Comparison of ENCODE assay signal across 20 cellular contexts in genomic region chr4:141463678-141464077, GRCh38.
"Had no signal": no experiment of that assay in that cellular context is flagged by ENCODE, and none has a peak within 500 bp of the region (broad histone marks: within the 10 kb centered on the region; RNA-seq: fewer than 3 reads in every experiment).

No MANE protein-coding gene starts in this region.

- H3K36me3 Mint-ChIP-seq: activated CD8-positive, alpha-beta memory T cell treated with anti-CD3 and anti-CD28 coated beads, Interleukin-2, amount 10 ng/mL, durations not matched to agents 7 days and 5 days; activated naive CD4-positive, alpha-beta T cell treated with anti-CD3 and anti-CD28 coated beads, Interleukin-2, amount 50 U/mL, for 24 hours; WTC11 had no signal

- H3K27ac ChIP-seq: SJSA1 had no signal

- H3K27ac Mint-ChIP-seq: activated CD4-positive, alpha-beta T cell treated with anti-CD3 and anti-CD28 coated beads, Interleukin-2, amount 10 ng/mL, durations not matched to agents 24 days and 14 days; activated CD8-positive, alpha-beta memory T cell treated with anti-CD3 and anti-CD28 coated beads, Interleukin-2, amount 10 ng/mL, durations not matched to agents 7 days and 5 days; activated naive CD4-positive, alpha-beta T cell treated with anti-CD3 and anti-CD28 coated beads, Interleukin-2, amount 50 U/mL, for 24 hours; activated T-cell treated with anti-CD3 and anti-CD28 coated beads, Interleukin-2, amount 50 U/mL, for 24 hours; activated T-helper 1 cell treated with anti-CD3 and anti-CD28 coated beads, Interleukin-12 subunit alpha, Interleukin-12 subunit beta, Interleukin-2, Interleukin-4 antibody, amounts not matched to agents 30 ng/mL and 10 ng/mL and 1 ng/mL, durations not matched to agents 14 hours and 24 hours and 36 hours; T-helper 17 cell; WTC11 had no signal

- H3K4me1 ChIP-seq: SJSA1 had no signal

- H3K4me1 Mint-ChIP-seq: activated CD4-positive, alpha-beta T cell treated with anti-CD3 and anti-CD28 coated beads, Interleukin-2, amount 10 ng/mL, durations not matched to agents 24 days and 14 days; activated CD8-positive, alpha-beta memory T cell treated with anti-CD3 and anti-CD28 coated beads, Interleukin-2, amount 10 ng/mL, durations not matched to agents 7 days and 5 days; activated naive CD4-positive, alpha-beta T cell treated with anti-CD3 and anti-CD28 coated beads, Interleukin-2, amount 50 U/mL, for 24 hours; central memory CD8-positive, alpha-beta T cell; T-helper 17 cell; WTC11 had no signal

- DNase-seq: activated CD4-positive, alpha-beta T cell treated with anti-CD3 and anti-CD28 coated beads, Interleukin-2, amount 10 ng/mL, durations not matched to agents 24 days and 14 days; activated CD4-positive, alpha-beta T cell treated with anti-CD3 and anti-CD28 coated beads, Interleukin-2, amount 50 U/mL, for 48 hours; activated CD4-positive, CD25-positive, alpha-beta regulatory T cell treated with anti-CD3 and anti-CD28 coated beads, Interleukin-2, amount 50 U/mL, for 72 hours; activated CD8-positive, alpha-beta memory T cell treated with anti-CD3 and anti-CD28 coated beads, Interleukin-2, amount 10 ng/mL, durations not matched to agents 7 days and 5 days; activated effector memory CD4-positive, alpha-beta T cell treated with Interleukin-2 at 50 U/mL for 16 hours; activated naive CD4-positive, alpha-beta T cell; activated T-cell treated with anti-CD3 and anti-CD28 coated beads, Interleukin-2, amount 50 U/mL, for 24 hours; aorta; Karpas-422; NCI-H146; NCI-H187 treated with DMSO at 0.1 percent for 48 hours; PC-3; T-helper 17 cell; T-helper 9 cell had no signal

- H3K9me3 ChIP-seq: SJSA1 had no signal

- H3K27me3 ChIP-seq: SJSA1 had no signal

- H3K36me3 ChIP-seq: SJSA1 had no signal

- H3K9me3 Mint-ChIP-seq: activated CD4-positive, alpha-beta T cell treated with anti-CD3 and anti-CD28 coated beads, Interleukin-2, amount 10 ng/mL, durations not matched to agents 24 days and 14 days; activated naive CD4-positive, alpha-beta T cell treated with anti-CD3 and anti-CD28 coated beads, Interleukin-2, amount 50 U/mL, for 24 hours; activated T-cell treated with anti-CD3 and anti-CD28 coated beads, Interleukin-2, amount 50 U/mL, for 24 hours; activated T-helper 1 cell treated with anti-CD3 and anti-CD28 coated beads, Interleukin-12 subunit alpha, Interleukin-12 subunit beta, Interleukin-2, Interleukin-4 antibody, amounts not matched to agents 30 ng/mL and 10 ng/mL and 1 ng/mL, durations not matched to agents 14 hours and 24 hours and 36 hours; central memory CD8-positive, alpha-beta T cell; WTC11 had no signal

- H3K27me3 Mint-ChIP-seq: activated CD4-positive, alpha-beta T cell treated with anti-CD3 and anti-CD28 coated beads, Interleukin-2, amount 10 ng/mL, durations not matched to agents 24 days and 14 days; activated CD8-positive, alpha-beta memory T cell treated with anti-CD3 and anti-CD28 coated beads, Interleukin-2, amount 10 ng/mL, durations not matched to agents 7 days and 5 days had no signal

- ATAC-seq: activated CD8-positive, alpha-beta memory T cell treated with anti-CD3 and anti-CD28 coated beads, Interleukin-2, amount 10 ng/mL, durations not matched to agents 7 days and 5 days; K562; PC-3; T-helper 17 cell; WTC11 had no signal

- H3K4me3 Mint-ChIP-seq: activated CD4-positive, alpha-beta T cell treated with anti-CD3 and anti-CD28 coated beads, Interleukin-2, amount 10 ng/mL, durations not matched to agents 24 days and 14 days; activated CD8-positive, alpha-beta memory T cell treated with anti-CD3 and anti-CD28 coated beads, Interleukin-2, amount 10 ng/mL, durations not matched to agents 7 days and 5 days; activated naive CD4-positive, alpha-beta T cell treated with anti-CD3 and anti-CD28 coated beads, Interleukin-2, amount 50 U/mL, for 24 hours; activated T-cell treated with anti-CD3 and anti-CD28 coated beads, Interleukin-2, amount 50 U/mL, for 24 hours; activated T-helper 1 cell treated with anti-CD3 and anti-CD28 coated beads, Interleukin-12 subunit alpha, Interleukin-12 subunit beta, Interleukin-2, Interleukin-4 antibody, amounts not matched to agents 30 ng/mL and 10 ng/mL and 1 ng/mL, durations not matched to agents 14 hours and 24 hours and 36 hours; central memory CD8-positive, alpha-beta T cell; T-helper 17 cell; WTC11 had no signal

- H3K4me3 ChIP-seq: K562, SJSA1 had no signal
